Comparison of ENCODE assay signal across 8 cellular contexts in the genomic region with DNA sequence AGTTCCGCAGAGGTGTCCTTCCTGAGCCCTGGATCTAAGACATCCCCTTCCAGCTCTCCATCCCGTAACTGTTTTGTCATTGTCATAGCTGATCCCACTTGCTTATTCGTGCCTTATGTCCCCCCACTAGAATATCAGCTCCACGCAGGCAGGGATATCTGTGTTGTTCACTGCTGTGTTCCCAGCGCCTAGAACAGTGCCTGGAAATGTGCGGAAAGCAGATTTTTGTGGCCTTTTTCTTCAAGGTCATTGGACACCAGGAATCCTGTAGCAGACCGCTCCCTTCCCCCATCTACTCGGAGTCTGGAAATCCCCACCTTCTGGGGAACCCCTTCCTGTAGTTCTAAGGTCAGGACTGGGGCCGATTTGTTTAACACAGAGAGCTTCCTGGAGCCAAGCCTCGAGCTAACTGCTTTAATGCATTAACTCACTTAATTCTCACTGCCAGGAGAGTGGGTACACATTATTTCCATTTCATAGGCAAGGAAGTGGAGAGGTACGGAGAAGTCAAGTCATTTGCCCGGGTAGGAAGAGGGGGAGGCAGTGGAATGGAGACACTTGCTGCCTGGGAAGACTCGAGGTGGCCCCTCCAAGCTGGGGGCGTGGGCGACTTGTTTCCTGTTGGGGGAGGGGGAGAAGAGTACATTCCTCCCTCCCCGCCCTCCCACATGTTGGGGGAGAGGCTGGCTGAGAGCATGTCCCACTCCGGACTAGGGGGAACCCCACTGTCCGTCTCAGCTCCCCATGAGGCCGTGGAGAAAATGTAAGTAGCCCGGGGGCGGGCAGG. TPM values are rescaled to one million over a fixed set of nuclear protein-coding genes. Genes with fewer than 3 reads are reported as not detected.
DNase-seq lines count a peak whose midpoint lies in the region; ATAC-seq, FAIRE-seq and TF ChIP-seq lines count a peak whose summit lies in the region.

No MANE protein-coding gene starts in this region.

- H3K9me3 ChIP-seq in HEK293 (ENCODE audit: control insufficient read depth, insufficient read depth, low read depth, low read length) (no peaks in the 10 kb centered on the region), SK-N-MC (ENCODE audit: low read depth, low read length) (no peaks in the 10 kb centered on the region), GM12878 (replicated peaks; ENCODE audit: control insufficient read depth, insufficient read depth, low read length) (no peaks in the 10 kb centered on the region), lower lobe of right lung (no peaks in the 10 kb centered on the region)

- no peak overlapping the region for H3K9ac ChIP-seq in SK-N-MC (ENCODE audit: insufficient read length)
- H3K9ac ChIP-seq in GM12878 (ENCODE audit: control insufficient read depth, insufficient read depth, low read length): peak overlapping the region; percentile 85

- H3K4me3 ChIP-seq in HEK293 (ENCODE audit: low read depth, low read length) (peak overlapping the region; percentile 59), SK-N-MC (peak overlapping the region; percentile 92), GM12878 (peak overlapping the region; percentile 86), lower lobe of right lung (peak overlapping the region; percentile 93)

- H3K27me3 ChIP-seq in GM12878 (replicated peaks in 1 of 2; ENCODE audit: control insufficient read depth in 2 of 2, insufficient read depth in 2 of 2, low read length in 1 of 2) (no peaks in the 10 kb centered on the region), lower lobe of right lung (ENCODE audit: low read depth) (no peaks in the 10 kb centered on the region)

- SMC1A ChIA-PET in GM12878 (lab: Charles Lee; ENCODE audit: uncharacterized antibody, unreplicated experiment): interaction anchor here (0.6 to 22.6 kb wide), 8 partner anchors 8 to 191 kb away, joined by 3 to 605 read pairs (median 26); no protein-coding TSS in a partner anchor

- FAIRE-seq in GM12878 (lab: Jason Lieb, UNC): no peak

- CTCF ChIA-PET in HEK293 (lab: Yijun Ruan, JAX) (interaction anchor here (0.6 to 3.3 kb wide), 12 partner anchors 8 to 408 kb away, joined by 3 to 34 read pairs (median 4); no protein-coding TSS in a partner anchor), GM12878 (lab: Yijun Ruan, JAX) (interaction anchor here (1.0 to 27.0 kb wide), 8 partner anchors 8 to 125 kb away, joined by 4 to 1117 read pairs (median 13); no protein-coding TSS in a partner anchor)

- 4% methylated on average over 19 of the region's 21 CpGs for WGBS in GM12878 (ENCODE audit: insufficient coverage, insufficient replicate concordance, low lambda C conversion rate, missing lambda C conversion rate)

- in situ Hi-C loops in GM12878 (cut with MboI): loop anchor here (5.0 kb wide), 1 partner anchor 43 kb away; no protein-coding TSS in a partner anchor

- BruUV-seq in GM12878 (replicated peaks; lab: Mats Ljungman, UMichigan): TSS peak; percentile 83

- POLR2A ChIA-PET in HEK293 (lab: Yijun Ruan, JAX): interaction anchor here (1.4 kb wide), 1 partner anchor 40 kb away, joined by 4 read pairs; no protein-coding TSS in a partner anchor
- POLR2A ChIA-PET in GM12878 (lab: Charles Lee): interaction anchor here (0.6 to 13.2 kb wide), 8 partner anchors 9 to 371 kb away, joined by 3 to 188 read pairs (median 5); no protein-coding TSS in a partner anchor

- TF ChIP-seq POLR2A in GM12878 (IDR thresholded peaks at IDR 0.05; ENCODE audit: low read depth, low read length): no peak

- H3K27ac ChIP-seq in HEK293 (ENCODE audit: extremely low read depth, low read depth, low read length): peak overlapping the region; percentile 40; the same call in 1 of the 2 replicates
- H3K27ac ChIP-seq in SK-N-MC: peak overlapping the region; percentile 89
- H3K27ac ChIP-seq in GM12878 (ENCODE audit: control insufficient read depth, insufficient read depth): peak overlapping the region; percentile 91
- peak overlapping the region; percentile 95 for H3K27ac ChIP-seq in lower lobe of right lung

- H3K4me2 ChIP-seq in GM12878 (ENCODE audit: control insufficient read depth, insufficient read depth): peak overlapping the region; percentile 95

- ATAC-seq in GM12878 (peak; percentile 22), lower lobe of right lung (peak in 1 of 2 donors; percentile 1)

- H3K4me1 ChIP-seq in HEK293 (ENCODE audit: control insufficient read depth, insufficient read depth, low read length): no peaks in the 10 kb centered on the region
- peaks cover 49% of the 10 kb centered on the region for H3K4me1 ChIP-seq in GM12878 (ENCODE audit: control insufficient read depth, insufficient read depth, low read length)
- peaks cover 59% of the 10 kb centered on the region for H3K4me1 ChIP-seq in lower lobe of right lung

- H3K36me3 ChIP-seq in HEK293 (ENCODE audit: control insufficient read depth in 2 of 2, insufficient read depth in 1 of 2, low read length in 2 of 2) (no peaks in the 10 kb centered on the region), SK-N-MC (ENCODE audit: insufficient read depth, low read length) (no peaks in the 10 kb centered on the region), GM12878 (ENCODE audit: control insufficient read depth in 2 of 2, insufficient read depth in 2 of 2, low read length in 1 of 2) (no peaks in the 10 kb centered on the region), lower lobe of right lung (no peaks in the 10 kb centered on the region)

- 0 out of 2 replicates have a peak, but pooled peaks cover 3% of the 10 kb centered on the region for H4K20me1 ChIP-seq in GM12878 (ENCODE audit: control insufficient read depth, insufficient read depth)

- H2AFZ ChIP-seq in GM12878 (ENCODE audit: control insufficient read depth, low read depth, low read length): peak overlapping the region; percentile 60

- peak; percentile 12 to 32; a peak in 1 of 4 replicates for TF ChIP-seq EP300 in GM12878 (IDR thresholded peaks at IDR 0.05; ENCODE audit: borderline replicate concordance in 1 of 2, control insufficient read depth in 1 of 2, low read depth in 2 of 2, low read length in 2 of 2)

- TF ChIP-seq RAD21 in GM12878 (IDR thresholded peaks at IDR 0.05; ENCODE audit: insufficient read depth, low read depth, low read length): no peak

- DNase-seq in CMK (ENCODE audit: low read depth) (peak; percentile 86), SK-N-MC (ENCODE audit: low read depth, low spot score) (no peak), GM12878 (ENCODE audit: low read depth, low spot score) (no peak), lower lobe of right lung (peak; percentile 61), middle frontal gyrus (ENCODE audit: extremely low spot score, low spot score) (no peak), DMS114 treated with DMSO at 0.1 percent for 48 hours (lab: John Stamatoyannopoulos, UW; ENCODE audit: unreplicated experiment) (no peak)
- peak; percentile 63 to 73 for DNase-seq in stimulated activated CD8-positive, alpha-beta memory T cell treated with anti-CD3 and anti-CD28 coated beads, Interleukin-15, amount 100 ng/mL, for 48 hours (ENCODE audit: low read depth in 2 of 2)

- TF ChIP-seq CTCF in HEK293 (tag by site-specific recombination; IDR thresholded peaks at IDR 0.05) (no peak), GM12878 (IDR thresholded peaks at IDR 0.05 in 2 of 3, conservative IDR thresholded peaks at IDR 0.05 in 1 of 3; ENCODE audit: control insufficient read depth in 2 of 3, extremely low read depth in 1 of 3, insufficient read depth in 1 of 3, low read depth in 3 of 3, low read length in 3 of 3) (no peak), lower lobe of right lung (IDR thresholded peaks at IDR 0.05) (no peak)

- peaks cover 38% of the 10 kb centered on the region for H3K79me2 ChIP-seq in GM12878 (ENCODE audit: control insufficient read depth, insufficient read depth, low read length)

- intact Hi-C loops in GM12878 (cut with micrococcal nuclease; ENCODE audit: unreplicated experiment): loop anchor here (1.0 to 2.0 kb wide), 2 partner anchors 26 to 40 kb away; no protein-coding TSS in a partner anchor
- intact Hi-C loops in lower lobe of right lung (cut with DNase I): no loop called here

- RAD21 ChIA-PET in GM12878 (lab: Charles Lee; ENCODE audit: unreplicated experiment): interaction anchor here (0.9 to 19.6 kb wide), 7 partner anchors 8 to 124 kb away, joined by 3 to 804 read pairs (median 10); no protein-coding TSS in a partner anchor

RNA-seq across cellular contexts. Expression of a gene that starts 1.2 kb away (rescaled TPM):
- total RNA-seq in GM12878 (2013; cell fraction: nucleolus; rRNA removed): 28.3 and 28.4 TPM in 2 replicates
- total RNA-seq in GM12878 (2014; rRNA removed) (32.3 and 32.5 TPM in 2 replicates), GM12878 (2014; rRNA removed; fragmentation: Illumina TruSeq; extraction: Trizol) (25.3 and 27.6 TPM in 2 replicates), GM12878 (2021) (43.2 and 46.4 TPM in 2 replicates), lower lobe of right lung (49.5 TPM)
- polyA plus RNA-seq in GM12878 (2011; ENCODE audit: low read depth): 18.6 TPM
- polyA plus RNA-seq in GM12878 (2011; rRNA removed) (15.0 and 19.1 TPM in 2 replicates), GM12878 (2014; fragmentation: Illumina TruSeq; extraction: Trizol) (35.6 and 38.3 TPM in 2 replicates), GM12878 (2014; fragmentation: Nextera tagmentation; extraction: Ambion mirVana) (1 to 10 TPM; 5.8 to 8.5 TPM), GM12878 (2014; rRNA removed) (28.1 and 31.0 TPM in 2 replicates), GM12878 (2016; fragmentation: Nextera tagmentation; extraction: Ambion mirVana) (10 to 100 TPM in 1 of 2 experiments, 1 to 10 TPM in 1; 9.1 to 11.9 TPM)
- 19.4 and 21.7 TPM in 2 replicates for polyA plus RNA-seq in GM12878 (2011; cell fraction: cytosol; rRNA removed)
- 18.9 and 27.2 TPM in 2 replicates for polyA plus RNA-seq in GM12878 (2011; cell fraction: nucleus; rRNA removed)
- 18.0 and 25.3 TPM in 2 replicates for polyA plus RNA-seq in GM12878 (2012)
- 15.0 and 18.0 TPM in 2 replicates for polyA minus RNA-seq in GM12878 (2011; rRNA and poly(A)+ RNA removed)
- 11.4 and 13.1 TPM in 2 replicates for polyA minus RNA-seq in GM12878 (2011; cell fraction: cytosol; rRNA and poly(A)+ RNA removed)
- polyA minus RNA-seq in GM12878 (2011; cell fraction: nucleus; rRNA and poly(A)+ RNA removed): 4.8 and 11.5 TPM in 2 replicates

RNA-seq across cellular contexts. Expression of a gene that starts 35.7 kb away (rescaled TPM):
- 1.8 and 3.4 TPM in 2 replicates for total RNA-seq in GM12878 (2013; cell fraction: nucleolus; rRNA removed)
- 0.45 and 0.65 TPM in 2 replicates for total RNA-seq in GM12878 (2014; rRNA removed)
- total RNA-seq in GM12878 (2014; rRNA removed; fragmentation: Illumina TruSeq; extraction: Trizol): 0.18 and 0.28 TPM in 2 replicates
- 1.3 and 1.4 TPM in 2 replicates for total RNA-seq in GM12878 (2021)
- 0.21 TPM for polyA plus RNA-seq in GM12878 (2011; ENCODE audit: low read depth)
- 0.30 and 0.79 TPM in 2 replicates for polyA plus RNA-seq in GM12878 (2011; rRNA removed)
- 1.0 and 1.8 TPM in 2 replicates for polyA plus RNA-seq in GM12878 (2011; cell fraction: cytosol; rRNA removed)
- polyA plus RNA-seq in GM12878 (2011; cell fraction: nucleus; rRNA removed): 2.5 and 3.0 TPM in 2 replicates
- 1.0 and 1.3 TPM in 2 replicates for polyA plus RNA-seq in GM12878 (2012)
- 0.29 TPM in 1 of 2 replicates, not detected in the other for polyA plus RNA-seq in GM12878 (2014; fragmentation: Illumina TruSeq; extraction: Trizol)
- polyA plus RNA-seq in GM12878 (2014; fragmentation: Nextera tagmentation; extraction: Ambion mirVana): under 1 TPM in 1 of 2 experiments, not detected in 1; 0.02 TPM
- 0.51 and 1.4 TPM in 2 replicates for polyA plus RNA-seq in GM12878 (2014; rRNA removed)
- polyA plus RNA-seq in GM12878 (2016; fragmentation: Nextera tagmentation; extraction: Ambion mirVana): 1 to 10 TPM in 1 of 2 experiments, under 1 TPM in 1; 0.59 to 1.1 TPM
- polyA minus RNA-seq in GM12878 (2011; rRNA and poly(A)+ RNA removed): 0.51 and 1.3 TPM in 2 replicates
- 0.53 and 0.73 TPM in 2 replicates for polyA minus RNA-seq in GM12878 (2011; cell fraction: cytosol; rRNA and poly(A)+ RNA removed)
- polyA minus RNA-seq in GM12878 (2011; cell fraction: nucleus; rRNA and poly(A)+ RNA removed): 0.60 and 1.3 TPM in 2 replicates
- 20.5 TPM for total RNA-seq in lower lobe of right lung

Comparison
In these comparisons a context has a peak if more than half of its experiments do, and no peak if none do; other contexts are left out.
1. DNase-seq: peak in CMK (single experiment), lower lobe of right lung (single experiment) and stimulated activated CD8-positive, alpha-beta memory T cell treated with anti-CD3 and anti-CD28 coated beads, Interleukin-15, amount 100 ng/mL, for 48 hours (2 of 2); none in SK-N-MC (single experiment), GM12878 (single experiment), middle frontal gyrus (single experiment) and DMS114 treated with DMSO at 0.1 percent for 48 hours (single experiment).
2. H3K27ac ChIP-seq: peak in every context shown above with its lines; median percentile 95 in lower lobe of right lung; 91 in GM12878; 89 in SK-N-MC; 40 in HEK293.
3. Peak in every context shown above with its lines, with median percentiles within 50 percentile points of each other: H3K4me3 ChIP-seq.